In genomic region chr7:73708961-73709360, GRCh38 we compare ENCODE assay signal across 30 cellular contexts. TPM values are rescaled to one million over a fixed set of nuclear protein-coding genes. Genes with fewer than 3 reads are reported as not detected.
"Had no signal": no experiment of that assay in that cellular context is flagged by ENCODE, and none has a peak within 500 bp of the region (broad histone marks: within the 10 kb centered on the region; RNA-seq: fewer than 3 reads in every experiment).

No MANE protein-coding gene starts in this region.

- H2AFZ ChIP-seq: neural progenitor cell had no signal

- H3K4me3 Mint-ChIP-seq: activated CD8-positive, alpha-beta memory T cell treated with anti-CD3 and anti-CD28 coated beads, Interleukin-2, amount 10 ng/mL, durations not matched to agents 7 days and 5 days; activated CD8-positive, alpha-beta T cell treated with anti-CD3 and anti-CD28 coated beads, Interleukin-2, amount 10 ng/mL, durations not matched to agents 7 days and 5 days; activated naive CD4-positive, alpha-beta T cell treated with anti-CD3 and anti-CD28 coated beads, Interleukin-2, amount 50 U/mL, for 24 hours; activated naive CD8-positive, alpha-beta T cell treated with anti-CD3 and anti-CD28 coated beads, Interleukin-2, amount 50 U/mL, for 24 hours; central memory CD8-positive, alpha-beta T cell; dendritic cell treated with granulocyte-macrophage colony-stimulating factor and Interleukin-4, amounts not matched to agents 40 ng/mL and 50 ng/mL, for 4 days; endodermal cell; immature natural killer cell; natural killer cell; neural progenitor cell; type B pancreatic cell; WTC11 had no signal

- H3K27ac Mint-ChIP-seq: activated CD8-positive, alpha-beta memory T cell treated with anti-CD3 and anti-CD28 coated beads, Interleukin-2, amount 10 ng/mL, durations not matched to agents 7 days and 5 days; activated CD8-positive, alpha-beta T cell treated with anti-CD3 and anti-CD28 coated beads, Interleukin-2, amount 10 ng/mL, durations not matched to agents 7 days and 5 days; activated naive CD4-positive, alpha-beta T cell treated with anti-CD3 and anti-CD28 coated beads, Interleukin-2, amount 50 U/mL, for 24 hours; activated naive CD8-positive, alpha-beta T cell treated with anti-CD3 and anti-CD28 coated beads, Interleukin-2, amount 50 U/mL, for 24 hours; activated T-helper 2 cell treated with anti-CD3 and anti-CD28 coated beads, Interferon-gamma antibody, Interleukin-2, Interleukin-4, amounts not matched to agents 10 μg/mL and 5 μg/mL and 100 μg/mL, durations not matched to agents 14 hours and 24 hours and 36 hours; dendritic cell treated with granulocyte-macrophage colony-stimulating factor and Interleukin-4, amounts not matched to agents 40 ng/mL and 50 ng/mL, for 4 days; endodermal cell; immature natural killer cell; natural killer cell; type B pancreatic cell; WTC11 had no signal

- DNase-seq: activated CD4-positive, alpha-beta T cell treated with anti-CD3 and anti-CD28 coated beads for 1 hour; activated CD8-positive, alpha-beta memory T cell treated with anti-CD3 and anti-CD28 coated beads, Interleukin-2, amount 10 ng/mL, durations not matched to agents 7 days and 5 days; activated CD8-positive, alpha-beta T cell treated with anti-CD3 and anti-CD28 coated beads, Interleukin-2, amount 10 ng/mL, durations not matched to agents 7 days and 5 days; activated naive CD8-positive, alpha-beta T cell treated with anti-CD3 and anti-CD28 coated beads, Interleukin-2, amount 50 U/mL, for 24 hours; activated T-cell treated with anti-CD3 and anti-CD28 coated beads, Interleukin-2, amount 50 U/mL, for 48 hours; amygdala; endodermal cell; foreskin fibroblast; head of caudate nucleus; hippocampal formation; immature natural killer cell; kidney; lower lobe of right lung; mesendoderm; natural killer cell; posterior cingulate gyrus; stimulated activated CD4-positive, alpha-beta T cell treated with anti-CD3 and anti-CD28 coated beads, Interleukin-2, amount 100 ng/mL, for 48 hours; stimulated activated naive CD4-positive, alpha-beta T cell treated with Interleukin-2 at 50 U/mL for 16 hours; uterus had no signal

- H3K9ac ChIP-seq: neural progenitor cell had no signal

- H3K4me2 ChIP-seq: neural progenitor cell had no signal

- H3K4me1 ChIP-seq: breast epithelium had no signal

- ATAC-seq: activated CD8-positive, alpha-beta memory T cell treated with anti-CD3 and anti-CD28 coated beads, Interleukin-2, amount 10 ng/mL, durations not matched to agents 7 days and 5 days; activated CD8-positive, alpha-beta T cell treated with anti-CD3 and anti-CD28 coated beads, Interleukin-2, amount 10 ng/mL, durations not matched to agents 7 days and 5 days; activated naive CD8-positive, alpha-beta T cell treated with anti-CD3 and anti-CD28 coated beads, Interleukin-2, amount 50 U/mL, for 24 hours; esophagus mucosa; left lobe of liver; lower lobe of right lung; natural killer cell; right cardiac atrium; WTC11 had no signal

- H3K36me3 ChIP-seq: breast epithelium, lower lobe of right lung, neural progenitor cell, uterus had no signal

- H3K36me3 Mint-ChIP-seq: immature natural killer cell, natural killer cell, neural progenitor cell, type B pancreatic cell, WTC11 had no signal

- H3K27me3 Mint-ChIP-seq: activated CD8-positive, alpha-beta memory T cell treated with anti-CD3 and anti-CD28 coated beads, Interleukin-2, amount 10 ng/mL, durations not matched to agents 7 days and 5 days; activated naive CD4-positive, alpha-beta T cell treated with anti-CD3 and anti-CD28 coated beads, Interleukin-2, amount 50 U/mL, for 24 hours; central memory CD8-positive, alpha-beta T cell; type B pancreatic cell had no signal

- H3K4me3 ChIP-seq: breast epithelium, lower lobe of right lung, neural progenitor cell, uterus had no signal

- FAIRE-seq: kidney had no signal

- H3K4me1 Mint-ChIP-seq: endodermal cell had no signal

- H3K9me3 ChIP-seq: breast epithelium, lower lobe of right lung, uterus had no signal

- H3K27ac ChIP-seq: breast epithelium, lower lobe of right lung, neural progenitor cell, uterus had no signal

- H3K27me3 ChIP-seq: breast epithelium, neural progenitor cell, uterus had no signal

RNA-seq across cellular contexts. Expression of gene VPS37D, which starts 41.3 kb away (rescaled TPM):
- total RNA-seq: activated CD8-positive, alpha-beta memory T cell treated with anti-CD3 and anti-CD28 coated beads, Interleukin-2, amount 10 ng/mL, durations not matched to agents 7 days and 5 days had no signal
